18 cellular contexts compared by ENCODE assay signal in genomic region chr1:25620701-25621350, GRCh38. TPM values are rescaled to one million over a fixed set of nuclear protein-coding genes. Genes with fewer than 3 reads are reported as not detected.
DNase-seq lines count a peak whose midpoint lies in the region; ATAC-seq and TF ChIP-seq lines count a peak whose summit lies in the region.
"Had no signal": no experiment of that assay in that cellular context is flagged by ENCODE, and none has a peak within 500 bp of the region (broad histone marks: within the 10 kb centered on the region; RNA-seq: fewer than 3 reads in every experiment).

No MANE protein-coding gene starts in this region.

- peaks cover 55% of the 10 kb centered on the region for H3K4me1 ChIP-seq in MM.1S (ENCODE audit: low read length)
- H3K4me1 ChIP-seq: breast epithelium had no signal

- no peak overlapping the region for H3K27ac Mint-ChIP-seq in T-helper 1 cell treated with Interleukin-12 subunit alpha and Interleukin-12 subunit beta and Interleukin-4 antibody, amounts not matched to agents 30 μg/mL and 1 μg/mL, for 36 hours
- H3K27ac Mint-ChIP-seq in central memory CD8-positive, alpha-beta T cell (ENCODE audit: low read depth): peak overlapping the region; percentile 94
- no peak overlapping the region for H3K27ac Mint-ChIP-seq in natural killer cell
- H3K27ac Mint-ChIP-seq: nephron progenitor cell had no signal

- ATAC-seq in central memory CD8-positive, alpha-beta T cell (replicated peaks; ENCODE audit: extremely low read depth, poor library complexity, severe bottlenecking): no peak
- ATAC-seq in natural killer cell (no peak), HG03175 (IDR thresholded peaks at IDR 0.05; ENCODE audit: unreplicated experiment) (no peak)
- ATAC-seq: heart right ventricle, left lobe of liver, right lobe of liver had no signal

- no peaks in the 10 kb centered on the region for H3K9me3 ChIP-seq in MM.1S (replicated peaks; ENCODE audit: insufficient read depth, low read length)
- H3K9me3 ChIP-seq: breast epithelium, right lobe of liver had no signal

- H3K36me3 Mint-ChIP-seq in T-helper 1 cell treated with Interleukin-12 subunit alpha and Interleukin-12 subunit beta and Interleukin-4 antibody, amounts not matched to agents 30 μg/mL and 1 μg/mL, for 36 hours (ENCODE audit: low read depth): peaks cover 7% of the 10 kb centered on the region
- peaks cover 14% of the 10 kb centered on the region for H3K36me3 Mint-ChIP-seq in central memory CD8-positive, alpha-beta T cell (ENCODE audit: insufficient read depth)
- H3K36me3 Mint-ChIP-seq in natural killer cell: no peaks in the 10 kb centered on the region

- no peaks in the 10 kb centered on the region for H3K27me3 ChIP-seq in MM.1S (replicated peaks; ENCODE audit: insufficient read depth, low read length)
- H3K27me3 ChIP-seq: breast epithelium, heart right ventricle, right lobe of liver had no signal

- H3K9ac ChIP-seq in MM.1S (ENCODE audit: low read length): peak overlapping the region; percentile 69

- peaks cover 75% of the 10 kb centered on the region for H3K27me3 Mint-ChIP-seq in T-helper 1 cell treated with Interleukin-12 subunit alpha and Interleukin-12 subunit beta and Interleukin-4 antibody, amounts not matched to agents 30 μg/mL and 1 μg/mL, for 36 hours (ENCODE audit: low read depth)
- H3K27me3 Mint-ChIP-seq in central memory CD8-positive, alpha-beta T cell: no peaks in the 10 kb centered on the region
- H3K27me3 Mint-ChIP-seq in natural killer cell (ENCODE audit: low read depth in 2 of 2): peaks cover 0 to 4% of the 10 kb centered on the region in 2 donors

- peaks cover 30% of the 10 kb centered on the region for H3F3A ChIP-seq in MM.1S (ENCODE audit: insufficient read depth, low read length)

- H3K27ac ChIP-seq in MM.1S (ENCODE audit: low read length): peak overlapping the region; percentile 92
- H3K27ac ChIP-seq: breast epithelium, epithelial cell of prostate, right lobe of liver, VCaP had no signal

- H3K36me3 ChIP-seq in MM.1S (replicated peaks; ENCODE audit: insufficient read depth, low read length): no peaks in the 10 kb centered on the region
- H3K36me3 ChIP-seq: breast epithelium, right lobe of liver had no signal

- peaks cover 45% of the 10 kb centered on the region for H3K79me2 ChIP-seq in MM.1S (ENCODE audit: low read length)

- H3K4me3 Mint-ChIP-seq in T-helper 1 cell treated with Interleukin-12 subunit alpha and Interleukin-12 subunit beta and Interleukin-4 antibody, amounts not matched to agents 30 μg/mL and 1 μg/mL, for 36 hours: peak overlapping the region; percentile 92
- H3K4me3 Mint-ChIP-seq in central memory CD8-positive, alpha-beta T cell: peak overlapping the region; percentile 95
- peak overlapping the region; percentile 66 for H3K4me3 Mint-ChIP-seq in natural killer cell
- H3K4me3 Mint-ChIP-seq: nephron progenitor cell had no signal

- no peak overlapping the region for H2AFZ ChIP-seq in MM.1S (ENCODE audit: low read length)

- no peaks in the 10 kb centered on the region for H3K9me2 ChIP-seq in MM.1S (replicated peaks; ENCODE audit: insufficient read depth, low read length)

- peak overlapping the region; percentile 53 for H3K4me3 ChIP-seq in MM.1S (ENCODE audit: low read length)

- no peak for DNase-seq in T-helper 1 cell
- DNase-seq in MM.1S: no peak
- no peak for DNase-seq in central memory CD8-positive, alpha-beta T cell (ENCODE audit: low spot score in 2 of 2)
- no peak for DNase-seq in natural killer cell
- no peak for DNase-seq in Kasumi-1 (lab: John Stamatoyannopoulos, UW)
- no peak for DNase-seq in dermis blood vessel endothelial cell
- DNase-seq: 8988T, COR-L47, heart right ventricle, NCI-H2171 treated with DMSO at 0.1 percent for 48 hours, nephron progenitor cell, right lobe of liver had no signal

- H3K9me3 Mint-ChIP-seq in T-helper 1 cell treated with Interleukin-12 subunit alpha and Interleukin-12 subunit beta and Interleukin-4 antibody, amounts not matched to agents 30 μg/mL and 1 μg/mL, for 36 hours: peaks cover 2% of the 10 kb centered on the region
- H3K9me3 Mint-ChIP-seq in central memory CD8-positive, alpha-beta T cell: no peaks in the 10 kb centered on the region
- no peaks in the 10 kb centered on the region for H3K9me3 Mint-ChIP-seq in natural killer cell
- H3K9me3 Mint-ChIP-seq: nephron progenitor cell had no signal

- intact Hi-C loops in natural killer cell (cut with micrococcal nuclease): no loop called here

- no peak for TF ChIP-seq CTCF in MM.1S (IDR thresholded peaks at IDR 0.05; ENCODE audit: low read length)
- no peak for TF ChIP-seq CTCF in natural killer cell (IDR thresholded peaks at IDR 0.05)

- H3K4me1 Mint-ChIP-seq in T-helper 1 cell treated with Interleukin-12 subunit alpha and Interleukin-12 subunit beta and Interleukin-4 antibody, amounts not matched to agents 30 μg/mL and 1 μg/mL, for 36 hours (ENCODE audit: low read depth): peaks cover 63% of the 10 kb centered on the region
- H3K4me1 Mint-ChIP-seq in central memory CD8-positive, alpha-beta T cell: peaks cover 74% of the 10 kb centered on the region
- peaks cover 37 to 38% of the 10 kb centered on the region in 2 donors for H3K4me1 Mint-ChIP-seq in natural killer cell

- H4K20me1 ChIP-seq in MM.1S (ENCODE audit: insufficient read depth, low read length): no peaks in the 10 kb centered on the region

- H3K4me2 ChIP-seq in MM.1S (ENCODE audit: low read depth, low read length): peak overlapping the region; percentile 94

RNA-seq across cellular contexts. Expression of gene MAN1C1, which starts 4.2 kb away (rescaled TPM):
- total RNA-seq in natural killer cell (1 to 10 TPM; 3.6 to 7.5 (median 7.1) TPM), dermis blood vessel endothelial cell (2.5 and 3.1 TPM in 2 replicates)
